In genomic region chr20:32017711-32018251, GRCh38 we compare ENCODE assay signal across 1 cellular context.
A peak's percentile ranks its signal among the peaks of the same experiment; 100 is the strongest.
TF ChIP-seq lines count a peak whose summit lies in the region.

No MANE protein-coding gene starts in this region.

TF ChIP-seq in HepG2, 621 proteins besides CTCF, POLR2A, EP300 and RAD21 (continued from another document and continues in another):
- TF ChIP-seq TAF1 (CRISPR knock-in tag; IDR thresholded peaks at IDR 0.05) (0 out of 2 replicates have a peak, but pooled peaks have one; percentile 5), ZSCAN30 (CRISPR knock-in tag; IDR thresholded peaks at IDR 0.05) (no peak), ZNF101 (CRISPR knock-in tag; IDR thresholded peaks at IDR 0.05; ENCODE audit: borderline replicate concordance, low read depth) (no peak), SP2 (CRISPR knock-in tag; IDR thresholded peaks at IDR 0.05) (0 out of 2 replicates have a peak, but pooled peaks have one; percentile 20), AHR (CRISPR knock-in tag; IDR thresholded peaks at IDR 0.05) (peak; percentile 30; the same call in 1 of the 2 replicates), GRHL1 (CRISPR knock-in tag; conservative IDR thresholded peaks at IDR 0.05) (no peak), EHMT2 (IDR thresholded peaks at IDR 0.05; ENCODE audit: borderline replicate concordance, low read depth, low read length) (no peak), ZBTB33 (CRISPR knock-in tag; IDR thresholded peaks at IDR 0.05) (0 out of 2 replicates have a peak, but pooled peaks have one; percentile 9), MED8 (CRISPR knock-in tag; IDR thresholded peaks at IDR 0.05; ENCODE audit: insufficient replicate concordance) (no peak), MYC (CRISPR knock-in tag; IDR thresholded peaks at IDR 0.05; ENCODE audit: borderline replicate concordance) (peak; percentile 48; the same call in 1 of the 2 replicates), TFDP1 (CRISPR knock-in tag; IDR thresholded peaks at IDR 0.05; ENCODE audit: borderline replicate concordance) (0 out of 2 replicates have a peak, but pooled peaks have one; percentile 25), ZNF451 (CRISPR knock-in tag; IDR thresholded peaks at IDR 0.05) (0 out of 2 replicates have a peak, but pooled peaks have one; percentile 52), ZNF235 (CRISPR knock-in tag; IDR thresholded peaks at IDR 0.05; ENCODE audit: borderline replicate concordance) (0 out of 2 replicates have a peak, but pooled peaks have one; percentile 39), ZNF501 (CRISPR knock-in tag; IDR thresholded peaks at IDR 0.05) (no peak), SNRNP70 (IDR thresholded peaks at IDR 0.05; ENCODE audit: low read depth, low read length) (no peak), TEAD3 (CRISPR knock-in tag; optimal IDR thresholded peaks at IDR 0.05; ENCODE audit: borderline replicate concordance) (peak; percentile 25), FOXK1 (CRISPR knock-in tag; IDR thresholded peaks at IDR 0.05; ENCODE audit: borderline replicate concordance, low read depth) (no peak), SMARCE1 (IDR thresholded peaks at IDR 0.05; ENCODE audit: borderline replicate concordance) (no peak), FOXO1 (CRISPR knock-in tag; IDR thresholded peaks at IDR 0.05) (0 out of 2 replicates have a peak, but pooled peaks have one; percentile 36), ZNF563 (CRISPR knock-in tag; IDR thresholded peaks at IDR 0.05) (no peak), REL (CRISPR knock-in tag; conservative IDR thresholded peaks at IDR 0.05) (no peak), AKAP8 (CRISPR knock-in tag; IDR thresholded peaks at IDR 0.05) (0 out of 2 replicates have a peak, but pooled peaks have one; percentile 5), ETV5 (CRISPR knock-in tag; IDR thresholded peaks at IDR 0.05; ENCODE audit: borderline replicate concordance) (peak; percentile 31; the same call in 1 of the 2 replicates)
- TF ChIP-seq, protein P1, sequence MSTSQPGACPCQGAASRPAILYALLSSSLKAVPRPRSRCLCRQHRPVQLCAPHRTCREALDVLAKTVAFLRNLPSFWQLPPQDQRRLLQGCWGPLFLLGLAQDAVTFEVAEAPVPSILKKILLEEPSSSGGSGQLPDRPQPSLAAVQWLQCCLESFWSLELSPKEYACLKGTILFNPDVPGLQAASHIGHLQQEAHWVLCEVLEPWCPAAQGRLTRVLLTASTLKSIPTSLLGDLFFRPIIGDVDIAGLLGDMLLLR (CRISPR knock-in tag; IDR thresholded peaks at IDR 0.05): 0 out of 2 replicates have a peak, but pooled peaks have one; percentile 62
- TF ChIP-seq, protein P2, sequence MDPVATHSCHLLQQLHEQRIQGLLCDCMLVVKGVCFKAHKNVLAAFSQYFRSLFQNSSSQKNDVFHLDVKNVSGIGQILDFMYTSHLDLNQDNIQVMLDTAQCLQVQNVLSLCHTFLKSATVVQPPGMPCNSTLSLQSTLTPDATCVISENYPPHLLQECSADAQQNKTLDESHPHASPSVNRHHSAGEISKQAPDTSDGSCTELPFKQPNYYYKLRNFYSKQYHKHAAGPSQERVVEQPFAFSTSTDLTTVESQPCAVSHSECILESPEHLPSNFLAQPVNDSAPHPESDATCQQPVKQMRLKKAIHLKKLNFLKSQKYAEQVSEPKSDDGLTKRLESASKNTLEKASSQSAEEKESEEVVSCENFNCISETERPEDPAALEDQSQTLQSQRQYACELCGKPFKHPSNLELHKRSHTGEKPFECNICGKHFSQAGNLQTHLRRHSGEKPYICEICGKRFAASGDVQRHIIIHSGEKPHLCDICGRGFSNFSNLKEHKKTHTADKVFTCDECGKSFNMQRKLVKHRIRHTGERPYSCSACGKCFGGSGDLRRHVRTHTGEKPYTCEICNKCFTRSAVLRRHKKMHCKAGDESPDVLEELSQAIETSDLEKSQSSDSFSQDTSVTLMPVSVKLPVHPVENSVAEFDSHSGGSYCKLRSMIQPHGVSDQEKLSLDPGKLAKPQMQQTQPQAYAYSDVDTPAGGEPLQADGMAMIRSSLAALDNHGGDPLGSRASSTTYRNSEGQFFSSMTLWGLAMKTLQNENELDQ (CRISPR knock-in tag; IDR thresholded peaks at IDR 0.05; ENCODE audit: borderline replicate concordance): no peak
- TF ChIP-seq, protein P3, sequence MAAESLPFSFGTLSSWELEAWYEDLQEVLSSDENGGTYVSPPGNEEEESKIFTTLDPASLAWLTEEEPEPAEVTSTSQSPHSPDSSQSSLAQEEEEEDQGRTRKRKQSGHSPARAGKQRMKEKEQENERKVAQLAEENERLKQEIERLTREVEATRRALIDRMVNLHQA (CRISPR knock-in tag; IDR thresholded peaks at IDR 0.05): no peak
- TF ChIP-seq, protein P4, sequence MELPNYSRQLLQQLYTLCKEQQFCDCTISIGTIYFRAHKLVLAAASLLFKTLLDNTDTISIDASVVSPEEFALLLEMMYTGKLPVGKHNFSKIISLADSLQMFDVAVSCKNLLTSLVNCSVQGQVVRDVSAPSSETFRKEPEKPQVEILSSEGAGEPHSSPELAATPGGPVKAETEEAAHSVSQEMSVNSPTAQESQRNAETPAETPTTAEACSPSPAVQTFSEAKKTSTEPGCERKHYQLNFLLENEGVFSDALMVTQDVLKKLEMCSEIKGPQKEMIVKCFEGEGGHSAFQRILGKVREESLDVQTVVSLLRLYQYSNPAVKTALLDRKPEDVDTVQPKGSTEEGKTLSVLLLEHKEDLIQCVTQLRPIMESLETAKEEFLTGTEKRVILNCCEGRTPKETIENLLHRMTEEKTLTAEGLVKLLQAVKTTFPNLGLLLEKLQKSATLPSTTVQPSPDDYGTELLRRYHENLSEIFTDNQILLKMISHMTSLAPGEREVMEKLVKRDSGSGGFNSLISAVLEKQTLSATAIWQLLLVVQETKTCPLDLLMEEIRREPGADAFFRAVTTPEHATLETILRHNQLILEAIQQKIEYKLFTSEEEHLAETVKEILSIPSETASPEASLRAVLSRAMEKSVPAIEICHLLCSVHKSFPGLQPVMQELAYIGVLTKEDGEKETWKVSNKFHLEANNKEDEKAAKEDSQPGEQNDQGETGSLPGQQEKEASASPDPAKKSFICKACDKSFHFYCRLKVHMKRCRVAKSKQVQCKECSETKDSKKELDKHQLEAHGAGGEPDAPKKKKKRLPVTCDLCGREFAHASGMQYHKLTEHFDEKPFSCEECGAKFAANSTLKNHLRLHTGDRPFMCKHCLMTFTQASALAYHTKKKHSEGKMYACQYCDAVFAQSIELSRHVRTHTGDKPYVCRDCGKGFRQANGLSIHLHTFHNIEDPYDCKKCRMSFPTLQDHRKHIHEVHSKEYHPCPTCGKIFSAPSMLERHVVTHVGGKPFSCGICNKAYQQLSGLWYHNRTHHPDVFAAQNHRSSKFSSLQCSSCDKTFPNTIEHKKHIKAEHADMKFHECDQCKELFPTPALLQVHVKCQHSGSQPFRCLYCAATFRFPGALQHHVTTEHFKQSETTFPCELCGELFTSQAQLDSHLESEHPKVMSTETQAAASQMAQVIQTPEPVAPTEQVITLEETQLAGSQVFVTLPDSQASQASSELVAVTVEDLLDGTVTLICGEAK (IDR thresholded peaks at IDR 0.05): no peak
- TF ChIP-seq, protein P4 (CRISPR knock-in tag; IDR thresholded peaks at IDR 0.05): no peak
- TF ChIP-seq, protein P5, sequence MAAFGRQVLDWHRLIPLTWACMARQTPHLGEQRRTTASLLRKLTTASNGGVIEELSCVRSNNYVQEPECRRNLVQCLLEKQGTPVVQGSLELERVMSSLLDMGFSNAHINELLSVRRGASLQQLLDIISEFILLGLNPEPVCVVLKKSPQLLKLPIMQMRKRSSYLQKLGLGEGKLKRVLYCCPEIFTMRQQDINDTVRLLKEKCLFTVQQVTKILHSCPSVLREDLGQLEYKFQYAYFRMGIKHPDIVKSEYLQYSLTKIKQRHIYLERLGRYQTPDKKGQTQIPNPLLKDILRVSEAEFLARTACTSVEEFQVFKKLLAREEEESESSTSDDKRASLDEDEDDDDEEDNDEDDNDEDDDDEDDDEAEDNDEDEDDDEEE (CRISPR knock-in tag; IDR thresholded peaks at IDR 0.05): 0 out of 2 replicates have a peak, but pooled peaks have one; percentile 37
- TF ChIP-seq, protein P6, sequence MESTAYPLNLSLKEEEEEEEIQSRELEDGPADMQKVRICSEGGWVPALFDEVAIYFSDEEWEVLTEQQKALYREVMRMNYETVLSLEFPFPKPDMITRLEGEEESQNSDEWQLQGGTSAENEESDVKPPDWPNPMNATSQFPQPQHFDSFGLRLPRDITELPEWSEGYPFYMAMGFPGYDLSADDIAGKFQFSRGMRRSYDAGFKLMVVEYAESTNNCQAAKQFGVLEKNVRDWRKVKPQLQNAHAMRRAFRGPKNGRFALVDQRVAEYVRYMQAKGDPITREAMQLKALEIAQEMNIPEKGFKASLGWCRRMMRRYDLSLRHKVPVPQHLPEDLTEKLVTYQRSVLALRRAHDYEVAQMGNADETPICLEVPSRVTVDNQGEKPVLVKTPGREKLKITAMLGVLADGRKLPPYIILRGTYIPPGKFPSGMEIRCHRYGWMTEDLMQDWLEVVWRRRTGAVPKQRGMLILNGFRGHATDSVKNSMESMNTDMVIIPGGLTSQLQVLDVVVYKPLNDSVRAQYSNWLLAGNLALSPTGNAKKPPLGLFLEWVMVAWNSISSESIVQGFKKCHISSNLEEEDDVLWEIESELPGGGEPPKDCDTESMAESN (CRISPR knock-in tag; conservative IDR thresholded peaks at IDR 0.05): no peak
- TF ChIP-seq, protein P7, sequence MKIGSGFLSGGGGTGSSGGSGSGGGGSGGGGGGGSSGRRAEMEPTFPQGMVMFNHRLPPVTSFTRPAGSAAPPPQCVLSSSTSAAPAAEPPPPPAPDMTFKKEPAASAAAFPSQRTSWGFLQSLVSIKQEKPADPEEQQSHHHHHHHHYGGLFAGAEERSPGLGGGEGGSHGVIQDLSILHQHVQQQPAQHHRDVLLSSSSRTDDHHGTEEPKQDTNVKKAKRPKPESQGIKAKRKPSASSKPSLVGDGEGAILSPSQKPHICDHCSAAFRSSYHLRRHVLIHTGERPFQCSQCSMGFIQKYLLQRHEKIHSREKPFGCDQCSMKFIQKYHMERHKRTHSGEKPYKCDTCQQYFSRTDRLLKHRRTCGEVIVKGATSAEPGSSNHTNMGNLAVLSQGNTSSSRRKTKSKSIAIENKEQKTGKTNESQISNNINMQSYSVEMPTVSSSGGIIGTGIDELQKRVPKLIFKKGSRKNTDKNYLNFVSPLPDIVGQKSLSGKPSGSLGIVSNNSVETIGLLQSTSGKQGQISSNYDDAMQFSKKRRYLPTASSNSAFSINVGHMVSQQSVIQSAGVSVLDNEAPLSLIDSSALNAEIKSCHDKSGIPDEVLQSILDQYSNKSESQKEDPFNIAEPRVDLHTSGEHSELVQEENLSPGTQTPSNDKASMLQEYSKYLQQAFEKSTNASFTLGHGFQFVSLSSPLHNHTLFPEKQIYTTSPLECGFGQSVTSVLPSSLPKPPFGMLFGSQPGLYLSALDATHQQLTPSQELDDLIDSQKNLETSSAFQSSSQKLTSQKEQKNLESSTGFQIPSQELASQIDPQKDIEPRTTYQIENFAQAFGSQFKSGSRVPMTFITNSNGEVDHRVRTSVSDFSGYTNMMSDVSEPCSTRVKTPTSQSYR (CRISPR knock-in tag; IDR thresholded peaks at IDR 0.05; ENCODE audit: borderline replicate concordance): peak; percentile 69; the same call in 1 of the 2 replicates
